ENCODE assay signal across 6 cellular contexts in genomic region chr11:126268361-126268707, GRCh38. TPM values are rescaled to one million over a fixed set of nuclear protein-coding genes. Genes with fewer than 3 reads are reported as not detected.
DNase-seq lines count a peak whose midpoint lies in the region; ATAC-seq, FAIRE-seq and TF ChIP-seq lines count a peak whose summit lies in the region.

No MANE protein-coding gene starts in this region.

- H3K27me3 ChIP-seq in parathyroid adenoma (ENCODE audit: control insufficient read depth, insufficient read depth, low read length), result no peaks in the 10 kb centered on the region

- no peak for FAIRE-seq in A549 (lab: Jason Lieb, UNC)

- H3K4me1 ChIP-seq in A549 (peaks cover 14% of the 10 kb centered on the region; the same call in 2 of the 3 replicates), parathyroid adenoma (no peaks in the 10 kb centered on the region)

- H3K9me3 ChIP-seq in A549 (no peaks in the 10 kb centered on the region), parathyroid adenoma (ENCODE audit: control insufficient read depth, low read length) (no peaks in the 10 kb centered on the region)

- CTCF ChIA-PET in A549 (lab: Yijun Ruan, JAX), result interaction anchor here (1.1 kb wide), 1 partner anchor 25 kb away, joined by 3 read pairs; no protein-coding TSS in a partner anchor

- H3K9ac ChIP-seq in parathyroid adenoma, result peak overlapping the region; percentile 61

- POLR2A ChIA-PET in A549 (lab: Yijun Ruan, JAX), result interaction anchor here (0.5 to 1.7 kb wide), 5 partner anchors 10 to 1104 kb away, joined by 3 to 6 read pairs (median 3); partner anchors contain the start of genes FAM118B and RPUSD4

- H3K4me3 ChIP-seq in A549 (peak overlapping the region; percentile 71), choroid plexus epithelial cell (ENCODE audit: low read depth, low read length) (peak overlapping the region; percentile 98), parathyroid adenoma (ENCODE audit: low read depth, low read length) (peak overlapping the region; percentile 81)

- TF ChIP-seq CTCF in A549 (IDR thresholded peaks at IDR 0.05), result no peak
- TF ChIP-seq CTCF in choroid plexus epithelial cell (conservative IDR thresholded peaks at IDR 0.05; ENCODE audit: low read depth, low read length), result no peak
- TF ChIP-seq CTCF in parathyroid adenoma (IDR thresholded peaks at IDR 0.05), result no peak

- H3K27ac ChIP-seq in A549 (peak overlapping the region; percentile 95 to 97), parathyroid adenoma (peak overlapping the region; percentile 56)

- no peaks in the 10 kb centered on the region for H3K36me3 ChIP-seq in parathyroid adenoma (ENCODE audit: control insufficient read depth, insufficient read depth, low read length)

- H3K79me2 ChIP-seq in parathyroid adenoma, result no peaks in the 10 kb centered on the region

- peak overlapping the region; percentile 76 for H2AFZ ChIP-seq in parathyroid adenoma

- peak; percentile 70 to 71 for ATAC-seq in A549
- peak; percentile 5 for ATAC-seq in HG02852 (IDR thresholded peaks at IDR 0.05; ENCODE audit: unreplicated experiment)

- DNase-seq in A549 (ENCODE audit: low read depth in 1 of 2, low spot score in 1 of 2) (peak in 1 of 2 experiments; percentile 59), choroid plexus epithelial cell (ENCODE audit: low read depth) (no peak), NCI-H226 (no peak), NCI-H2029 (lab: John Stamatoyannopoulos, UW) (no peak)

- 3% methylated on average over 17 of the region's 23 CpGs for WGBS in A549 (ENCODE audit: missing lambda C conversion rate)

- peak overlapping the region; percentile 79 for H3K4me2 ChIP-seq in A549
- H3K4me2 ChIP-seq in parathyroid adenoma (ENCODE audit: low read length), result peak overlapping the region; percentile 78

- no peak for TF ChIP-seq EP300 in A549 (IDR thresholded peaks at IDR 0.05)

- no peak for TF ChIP-seq RAD21 in A549 (conservative IDR thresholded peaks at IDR 0.05 in 1 of 2, IDR thresholded peaks at IDR 0.05 in 1 of 2)

- TF ChIP-seq POLR2A in A549 (IDR thresholded peaks at IDR 0.05; ENCODE audit: low read length), result no peak

TF ChIP-seq in A549, 52 proteins besides CTCF, POLR2A, EP300 and RAD21:
- TF ChIP-seq PHF8 (IDR thresholded peaks at IDR 0.05; ENCODE audit: borderline replicate concordance, low read depth) (0 out of 2 replicates have a peak, but pooled peaks have one; percentile 35), ZNF302 (CRISPR knock-in tag; IDR thresholded peaks at IDR 0.05) (no peak)

RNA-seq across cellular contexts. Expression of gene SRPRA, which starts 0.4 kb away (rescaled TPM):
- polyA plus RNA-seq in A549 (2011; rRNA removed), result 92.2 and 99.6 TPM in 2 replicates
- 39.8 and 46.4 TPM in 2 replicates for polyA plus RNA-seq in A549 (2012; cell fraction: cytosol; rRNA removed)
- 87.3 and 106 TPM in 2 replicates for polyA plus RNA-seq in A549 (2012; cell fraction: nucleus; rRNA removed)
- polyA plus RNA-seq in A549 (2017; fragmentation: RNase III; extraction: RNeasy Plus Mini Kit Qiagen cat#74134 plus additional on column Dnase treatment), result 43.1 to 47.1 TPM (median 45.1 TPM) in 3 replicates
- 105 and 114 TPM in 2 replicates for polyA minus RNA-seq in A549 (2011; rRNA and poly(A)+ RNA removed)

RNA-seq across cellular contexts. Expression of gene FOXRED1, which starts 0.6 kb away (rescaled TPM):
- polyA plus RNA-seq in A549 (2011; rRNA removed), result 22.7 and 23.8 TPM in 2 replicates
- 40.5 and 45.5 TPM in 2 replicates for polyA plus RNA-seq in A549 (2012; cell fraction: cytosol; rRNA removed)
- 66.8 and 67.2 TPM in 2 replicates for polyA plus RNA-seq in A549 (2012; cell fraction: nucleus; rRNA removed)
- polyA plus RNA-seq in A549 (2017; fragmentation: RNase III; extraction: RNeasy Plus Mini Kit Qiagen cat#74134 plus additional on column Dnase treatment), result 27.8 to 30.1 TPM (median 28.9 TPM) in 3 replicates
- 19.7 and 20.5 TPM in 2 replicates for polyA minus RNA-seq in A549 (2011; rRNA and poly(A)+ RNA removed)

RNA-seq across cellular contexts. Expression of gene TIRAP, which starts 14.6 kb away (rescaled TPM):
- 4.5 and 7.4 TPM in 2 replicates for polyA plus RNA-seq in A549 (2011; rRNA removed)
- polyA plus RNA-seq in A549 (2012; cell fraction: cytosol; rRNA removed), result 4.4 and 5.1 TPM in 2 replicates
- 6.4 and 6.6 TPM in 2 replicates for polyA plus RNA-seq in A549 (2012; cell fraction: nucleus; rRNA removed)
- polyA plus RNA-seq in A549 (2017; fragmentation: RNase III; extraction: RNeasy Plus Mini Kit Qiagen cat#74134 plus additional on column Dnase treatment), result 4.5 to 5.4 TPM (median 4.9 TPM) in 3 replicates
- polyA minus RNA-seq in A549 (2011; rRNA and poly(A)+ RNA removed), result 13.1 and 14.3 TPM in 2 replicates

RNA-seq across cellular contexts. Expression of gene DCPS, which starts 35.5 kb away (rescaled TPM):
- polyA plus RNA-seq in A549 (2011; rRNA removed) (21.3 and 23.0 TPM in 2 replicates), A549 (2017; fragmentation: RNase III; extraction: RNeasy Plus Mini Kit Qiagen cat#74134 plus additional on column Dnase treatment) (17.0 to 17.9 TPM (median 17.8 TPM) in 3 replicates)
- polyA plus RNA-seq in A549 (2012; cell fraction: cytosol; rRNA removed), result 40.2 and 41.6 TPM in 2 replicates
- 33.1 and 39.1 TPM in 2 replicates for polyA plus RNA-seq in A549 (2012; cell fraction: nucleus; rRNA removed)
- polyA minus RNA-seq in A549 (2011; rRNA and poly(A)+ RNA removed), result 15.8 and 17.7 TPM in 2 replicates

RNA-seq across cellular contexts. Expression of gene FAM118B, which starts 56.8 kb away (rescaled TPM):
- polyA plus RNA-seq in A549 (2011; rRNA removed) (21.3 and 23.9 TPM in 2 replicates), A549 (2017; fragmentation: RNase III; extraction: RNeasy Plus Mini Kit Qiagen cat#74134 plus additional on column Dnase treatment) (14.5 to 15.1 TPM (median 14.9 TPM) in 3 replicates)
- polyA plus RNA-seq in A549 (2012; cell fraction: cytosol; rRNA removed), result 8.3 and 8.5 TPM in 2 replicates
- 3.0 and 3.7 TPM in 2 replicates for polyA plus RNA-seq in A549 (2012; cell fraction: nucleus; rRNA removed)
- 6.6 and 7.4 TPM in 2 replicates for polyA minus RNA-seq in A549 (2011; rRNA and poly(A)+ RNA removed)
